ENCODE assay signal across 12 cellular contexts in genomic region chr2:43759195-43759594, GRCh38. TPM values are rescaled to one million over a fixed set of nuclear protein-coding genes. Genes with fewer than 3 reads are reported as not detected.
A peak's percentile ranks its signal among the peaks of the same experiment; 100 is the strongest.
DNase-seq lines count a peak whose midpoint lies in the region; ATAC-seq, FAIRE-seq and TF ChIP-seq lines count a peak whose summit lies in the region.
"Had no signal": no experiment of that assay in that cellular context is flagged by ENCODE, and none has a peak within 500 bp of the region (broad histone marks: within the 10 kb centered on the region; RNA-seq: fewer than 3 reads in every experiment).

No MANE protein-coding gene starts in this region.

- H3K27me3 ChIP-seq in SJSA1 (replicated peaks): no peaks in the 10 kb centered on the region
- H3K27me3 ChIP-seq in skeletal muscle satellite cell (ENCODE audit: control insufficient read depth, insufficient read depth, low read length): no peaks in the 10 kb centered on the region
- H3K27me3 ChIP-seq: cardiac muscle cell, spleen had no signal

- no peaks in the 10 kb centered on the region for H3K36me3 ChIP-seq in SJSA1
- H3K36me3 ChIP-seq in skeletal muscle satellite cell (ENCODE audit: insufficient read depth, low read length): no peaks in the 10 kb centered on the region
- H3K36me3 ChIP-seq: cardiac muscle cell, spleen had no signal

- H3K4me2 ChIP-seq in skeletal muscle satellite cell (ENCODE audit: low read length): peak overlapping the region; percentile 48

- peak; percentile 61 for DNase-seq in H4 (ENCODE audit: low spot score)
- peak in 1 of 2 experiments; percentile 89 for DNase-seq in SJSA1 (ENCODE audit: low read depth in 1 of 2, low spot score in 2 of 2)
- peak; percentile 78 for DNase-seq in fibroblast of villous mesenchyme (ENCODE audit: low read depth)
- DNase-seq in frontal cortex (ENCODE audit: low spot score in 2 of 2): no peak
- no peak for DNase-seq in stimulated activated CD4-positive, alpha-beta T cell treated with anti-CD3 and anti-CD28 coated beads, Interleukin-4, amount 100 ng/mL, for 24 hours
- DNase-seq: immature natural killer cell, NCI-H1092, spleen had no signal

- peak overlapping the region; percentile 69 for H3K27ac ChIP-seq in SJSA1
- H3K27ac ChIP-seq: cardiac muscle cell, spleen had no signal

- no peak for FAIRE-seq in frontal cortex (lab: Jason Lieb, UNC)

- H3K4me1 ChIP-seq in SJSA1 (replicated peaks) (peaks cover 20% of the 10 kb centered on the region), skeletal muscle satellite cell (ENCODE audit: control insufficient read depth, insufficient read depth, low read length) (peaks cover 22% of the 10 kb centered on the region)
- H3K4me1 ChIP-seq: spleen had no signal

- no peak for ATAC-seq in GM18858 (IDR thresholded peaks at IDR 0.05; ENCODE audit: unreplicated experiment)
- ATAC-seq in HG02970 (IDR thresholded peaks at IDR 0.05; ENCODE audit: low FRiP score, unreplicated experiment): no peak

- peak overlapping the region; percentile 51 for H3K9ac ChIP-seq in skeletal muscle satellite cell (ENCODE audit: low read depth, low read length)

- TF ChIP-seq CTCF in fibroblast of villous mesenchyme (IDR thresholded peaks at IDR 0.05; ENCODE audit: insufficient read depth, low read depth, low read length): no peak

- H3K9me3 ChIP-seq in SJSA1 (replicated peaks) (no peaks in the 10 kb centered on the region), skeletal muscle satellite cell (replicated peaks; ENCODE audit: low read length) (no peaks in the 10 kb centered on the region)
- H3K9me3 ChIP-seq: spleen had no signal

- H3K4me3 ChIP-seq in SJSA1 (no peak overlapping the region), fibroblast of villous mesenchyme (ENCODE audit: low read depth, low read length) (no peak overlapping the region), skeletal muscle satellite cell (ENCODE audit: low read length) (no peak overlapping the region)
- H3K4me3 ChIP-seq: cardiac muscle cell, spleen had no signal

RNA-seq across cellular contexts. Expression of gene DYNC2LI1, which starts 14.6 kb away (rescaled TPM):
- total RNA-seq in H4 (2014; rRNA removed; shearing (Covaris generic)): 13.5 and 21.5 TPM in 2 replicates
- total RNA-seq in SJSA1 (2014; rRNA removed; shearing (Covaris generic)): 12.7 and 15.7 TPM in 2 replicates
- total RNA-seq in fibroblast of villous mesenchyme: 17.4 and 28.9 TPM in 2 replicates
- total RNA-seq in skeletal muscle satellite cell (2012; rRNA removed): 18.3 and 18.6 TPM in 2 replicates
- 34.6 TPM for total RNA-seq in frontal cortex

Comparison
In these comparisons a context has a peak if more than half of its experiments do, and no peak if none do; other contexts are left out.
1. DNase-seq: peak in H4 (single experiment) and fibroblast of villous mesenchyme (single experiment); none in frontal cortex (0 of 2) and stimulated activated CD4-positive, alpha-beta T cell treated with anti-CD3 and anti-CD28 coated beads, Interleukin-4, amount 100 ng/mL, for 24 hours (single experiment).